Comparison of ENCODE assay signal across 8 cellular contexts in genomic region chr19:50050406-50051223, GRCh38. TPM values are rescaled to one million over a fixed set of nuclear protein-coding genes. Genes with fewer than 3 reads are reported as not detected.
DNase-seq lines count a peak whose midpoint lies in the region; ATAC-seq and TF ChIP-seq lines count a peak whose summit lies in the region.

No MANE protein-coding gene starts in this region.

- CTCF ChIA-PET in CD4-positive, alpha-beta T cell (lab: Charles Lee), result no interaction called here
- CTCF ChIA-PET in activated naive CD4-positive, alpha-beta T cell treated with anti-CD3 and anti-CD28 coated beads for 36 hours (lab: Charles Lee), result interaction anchor here (1.2 kb wide), 1 partner anchor 86 kb away, joined by 3 read pairs; no protein-coding TSS in a partner anchor

- H3K27ac ChIP-seq in CD4-positive, alpha-beta T cell (ENCODE audit: low read depth, low read length), result peak overlapping the region; percentile 69
- H3K27ac ChIP-seq in SJCRH30, result no peak overlapping the region
- no peak overlapping the region for H3K27ac ChIP-seq in osteoblast (ENCODE audit: low read depth, low read length)

- no peaks in the 10 kb centered on the region for H3K79me2 ChIP-seq in osteoblast (ENCODE audit: insufficient read depth, low read length)

- peak overlapping the region; percentile 55 for H3K4me2 ChIP-seq in osteoblast (ENCODE audit: insufficient read depth, low read length)

- peak; percentile 64 to 86 (median 79) for DNase-seq in CD4-positive, alpha-beta T cell
- peak; percentile 76 to 78 for DNase-seq in SJCRH30
- DNase-seq in activated naive CD4-positive, alpha-beta T cell treated with anti-CD3 and anti-CD28 coated beads for 36 hours, result peak; percentile 76
- DNase-seq in glomerular endothelial cell (ENCODE audit: extremely low read depth, low read depth, low spot score), result peak; percentile 37
- peak; percentile 72 for DNase-seq in osteoblast (ENCODE audit: insufficient read length, low spot score, missing footprints)
- peak; percentile 82 for DNase-seq in superior temporal gyrus (ENCODE audit: extremely low spot score)

- peak overlapping the region; percentile 94 for H3K27ac Mint-ChIP-seq in CD4-positive, alpha-beta T cell
- H3K27ac Mint-ChIP-seq in IgD-negative memory B cell, result peak overlapping the region; percentile 46 to 90 (median 63)
- no peak overlapping the region for H3K27ac Mint-ChIP-seq in activated naive CD4-positive, alpha-beta T cell treated with anti-CD3 and anti-CD28 coated beads for 36 hours

- H3K4me3 Mint-ChIP-seq in CD4-positive, alpha-beta T cell, result peak overlapping the region; percentile 93
- peak overlapping the region; percentile 79 to 95 (median 88) for H3K4me3 Mint-ChIP-seq in IgD-negative memory B cell
- H3K4me3 Mint-ChIP-seq in activated naive CD4-positive, alpha-beta T cell treated with anti-CD3 and anti-CD28 coated beads for 36 hours, result peak overlapping the region; percentile 74

- intact Hi-C loops in CD4-positive, alpha-beta T cell (cut with DNase I, micrococcal nuclease), result loop anchor here in 1 of 2 experiments (2.0 kb wide), 1 partner anchor 26 kb away; the partner anchor contains the start of gene VRK3
- intact Hi-C loops in activated naive CD4-positive, alpha-beta T cell treated with anti-CD3 and anti-CD28 coated beads for 36 hours (cut with micrococcal nuclease), result no loop called here

- no peaks in the 10 kb centered on the region for H3K27me3 ChIP-seq in CD4-positive, alpha-beta T cell (ENCODE audit: control insufficient read depth, insufficient read depth, low read length)
- H3K27me3 ChIP-seq in SJCRH30, result no peaks in the 10 kb centered on the region
- peaks cover 2% of the 10 kb centered on the region for H3K27me3 ChIP-seq in osteoblast (ENCODE audit: insufficient read depth, low read length)

- H3K4me1 ChIP-seq in SJCRH30, result no peaks in the 10 kb centered on the region
- no peaks in the 10 kb centered on the region for H3K4me1 ChIP-seq in osteoblast (ENCODE audit: insufficient read depth, low read length)

- peaks cover 6% of the 10 kb centered on the region for H3K9me3 ChIP-seq in CD4-positive, alpha-beta T cell (ENCODE audit: control insufficient read depth, low read length)
- H3K9me3 ChIP-seq in SJCRH30 (replicated peaks), result peaks cover 7% of the 10 kb centered on the region
- H3K9me3 ChIP-seq in osteoblast (ENCODE audit: low read depth, low read length), result peaks cover 29% of the 10 kb centered on the region

- H3K4me3 ChIP-seq in SJCRH30, result peak overlapping the region; percentile 56
- peak overlapping the region; percentile 67 for H3K4me3 ChIP-seq in osteoblast (ENCODE audit: insufficient read depth, low read length)

- peak; percentile 82 for ATAC-seq in CD4-positive, alpha-beta T cell (ENCODE audit: poor library complexity)
- ATAC-seq in GM21526 (IDR thresholded peaks at IDR 0.05; ENCODE audit: low FRiP score, unreplicated experiment), result no peak

- TF ChIP-seq CTCF in CD4-positive, alpha-beta T cell (IDR thresholded peaks at IDR 0.05), result no peak
- no peak for TF ChIP-seq CTCF in osteoblast (IDR thresholded peaks at IDR 0.05; ENCODE audit: extremely low read depth, low read depth, low read length)

- H2AFZ ChIP-seq in osteoblast (ENCODE audit: low read length), result peak overlapping the region; percentile 83

- no peaks in the 10 kb centered on the region for H3K9me3 Mint-ChIP-seq in CD4-positive, alpha-beta T cell
- H3K9me3 Mint-ChIP-seq in IgD-negative memory B cell, result peaks cover 0 to 17% (median 13%) of the 10 kb centered on the region in 3 donors
- peaks cover 15% of the 10 kb centered on the region for H3K9me3 Mint-ChIP-seq in activated naive CD4-positive, alpha-beta T cell treated with anti-CD3 and anti-CD28 coated beads for 36 hours

- H3K4me1 Mint-ChIP-seq in CD4-positive, alpha-beta T cell (ENCODE audit: low read depth), result peaks cover 18% of the 10 kb centered on the region
- H3K4me1 Mint-ChIP-seq in IgD-negative memory B cell, result peaks cover 6 to 10% (median 7%) of the 10 kb centered on the region in 3 donors
- H3K4me1 Mint-ChIP-seq in activated naive CD4-positive, alpha-beta T cell treated with anti-CD3 and anti-CD28 coated beads for 36 hours (ENCODE audit: low read depth), result peaks cover 11% of the 10 kb centered on the region

- POLR2A ChIA-PET in CD4-positive, alpha-beta T cell (lab: Charles Lee), result interaction anchor here (0.8 to 1.5 kb wide), 5 partner anchors 25 to 754 kb away, joined by 3 to 4 read pairs (median 4); partner anchors contain the start of genes ATF5, NUP62 and ZNF473

- H3K36me3 ChIP-seq in SJCRH30 (peaks cover 27% of the 10 kb centered on the region), osteoblast (ENCODE audit: insufficient read depth, low read length) (peaks cover 16% of the 10 kb centered on the region)

- H4K20me1 ChIP-seq in osteoblast (ENCODE audit: insufficient read depth, low read length), result no peaks in the 10 kb centered on the region

- peaks cover under 1% of the 10 kb centered on the region for H3K27me3 Mint-ChIP-seq in CD4-positive, alpha-beta T cell
- H3K27me3 Mint-ChIP-seq in IgD-negative memory B cell, result no peaks in the 10 kb centered on the region
- peaks cover 4% of the 10 kb centered on the region for H3K27me3 Mint-ChIP-seq in activated naive CD4-positive, alpha-beta T cell treated with anti-CD3 and anti-CD28 coated beads for 36 hours (ENCODE audit: low read depth)

- H3K36me3 Mint-ChIP-seq in CD4-positive, alpha-beta T cell (ENCODE audit: low read depth), result peaks cover 43% of the 10 kb centered on the region
- H3K36me3 Mint-ChIP-seq in IgD-negative memory B cell, result peaks cover 8% of the 10 kb centered on the region
- H3K36me3 Mint-ChIP-seq in activated naive CD4-positive, alpha-beta T cell treated with anti-CD3 and anti-CD28 coated beads for 36 hours (ENCODE audit: low read depth), result peaks cover 25% of the 10 kb centered on the region

RNA-seq across cellular contexts. Expression of gene ZNF473, which starts 24.8 kb away (rescaled TPM):
- 1 to 10 TPM; 2.6 to 2.8 TPM for total RNA-seq in CD4-positive, alpha-beta T cell
- polyA plus RNA-seq in IgD-negative memory B cell, result 4.9 TPM
- total RNA-seq in SJCRH30 (2014; rRNA removed; shearing (Covaris generic)), result 18.9 and 21.4 TPM in 2 replicates
- 10 to 100 TPM; 13.1 to 13.6 TPM for total RNA-seq in activated naive CD4-positive, alpha-beta T cell treated with anti-CD3 and anti-CD28 coated beads for 36 hours
- total RNA-seq in glomerular endothelial cell (6.3 and 9.4 TPM in 2 replicates), osteoblast (8.3 and 8.8 TPM in 2 replicates)

RNA-seq across cellular contexts. Expression of gene VRK3, which starts 25.4 kb away (rescaled TPM):
- total RNA-seq in CD4-positive, alpha-beta T cell, result 10 to 100 TPM; 65.1 to 65.4 TPM
- 87.5 TPM for polyA plus RNA-seq in IgD-negative memory B cell
- 16.9 and 23.1 TPM in 2 replicates for total RNA-seq in SJCRH30 (2014; rRNA removed; shearing (Covaris generic))
- total RNA-seq in activated naive CD4-positive, alpha-beta T cell treated with anti-CD3 and anti-CD28 coated beads for 36 hours, result 10 to 100 TPM; 45.7 to 54.3 TPM
- total RNA-seq in glomerular endothelial cell, result 26.4 and 36.6 TPM in 2 replicates
- 24.2 and 30.6 TPM in 2 replicates for total RNA-seq in osteoblast
